Comparison of ENCODE assay signal across 14 cellular contexts in the genomic region with DNA sequence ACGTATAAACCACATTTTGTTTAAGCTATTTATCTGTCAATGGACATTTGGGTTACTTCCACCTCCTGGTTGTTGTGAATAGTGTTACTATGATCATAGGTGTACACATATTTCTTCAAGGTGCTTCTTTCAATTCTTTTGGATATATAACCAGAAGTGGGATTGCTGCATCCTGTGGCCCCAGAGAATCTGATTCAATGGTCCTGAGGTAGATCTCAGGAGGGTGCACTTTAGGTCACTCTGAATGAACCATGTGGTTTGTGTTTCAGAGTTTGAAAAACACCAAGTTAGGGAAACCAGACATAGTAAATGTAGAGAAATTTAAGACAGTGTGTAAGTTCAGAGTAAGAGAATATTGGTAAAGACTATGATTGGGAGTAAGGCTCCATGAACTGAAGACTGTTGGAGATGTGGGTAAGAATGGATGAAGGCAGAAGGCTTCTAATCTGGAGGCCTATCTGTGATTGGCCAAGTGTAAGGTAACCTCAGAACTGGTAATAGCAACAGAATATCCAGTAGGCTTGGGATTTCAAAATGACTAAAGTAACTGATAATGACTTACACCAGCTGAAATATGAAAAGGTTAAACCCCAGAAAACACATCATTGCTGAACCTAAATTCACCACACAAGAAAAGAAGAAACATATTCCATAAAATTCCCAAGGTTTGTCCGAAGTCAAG.
DNase-seq lines count a peak whose midpoint lies in the region; ATAC-seq, FAIRE-seq and TF ChIP-seq lines count a peak whose summit lies in the region.
"Had no signal": no experiment of that assay in that cellular context is flagged by ENCODE, and none has a peak within 500 bp of the region (broad histone marks: within the 10 kb centered on the region; RNA-seq: fewer than 3 reads in every experiment).

No MANE protein-coding gene starts in this region.

- ATAC-seq in activated CD4-positive, alpha-beta T cell treated with anti-CD3 and anti-CD28 coated beads for 36 hours, result peak; percentile 43
- ATAC-seq in GM21526 (IDR thresholded peaks at IDR 0.05; ENCODE audit: low FRiP score, unreplicated experiment) (peak; percentile 33), HG03066 (IDR thresholded peaks at IDR 0.05; ENCODE audit: low read depth, unreplicated experiment) (peak; percentile 35), GM12878 (peak; percentile 72)
- ATAC-seq: gastrocnemius medialis had no signal

- SMC1A ChIA-PET in GM12878 (lab: Charles Lee; ENCODE audit: uncharacterized antibody, unreplicated experiment), result interaction anchor here (0.5 to 2.1 kb wide), 7 partner anchors 10 to 68 kb away, joined by 3 to 5 read pairs (median 3); no protein-coding TSS in a partner anchor

- peaks cover 13% of the 10 kb centered on the region for H3K4me1 Mint-ChIP-seq in activated CD4-positive, alpha-beta T cell treated with anti-CD3 and anti-CD28 coated beads for 36 hours
- H3K4me1 Mint-ChIP-seq: nephron had no signal

- RAD21 ChIA-PET in GM12878 (lab: Charles Lee; ENCODE audit: unreplicated experiment), result interaction anchor here (0.6 to 2.0 kb wide), 4 partner anchors 15 to 234 kb away, joined by 3 to 5 read pairs (median 4); no protein-coding TSS in a partner anchor

- H3K9me3 Mint-ChIP-seq in activated CD4-positive, alpha-beta T cell treated with anti-CD3 and anti-CD28 coated beads for 36 hours (ENCODE audit: low read depth), result no peaks in the 10 kb centered on the region
- H3K9me3 Mint-ChIP-seq: nephron had no signal

- in situ Hi-C loops in GM12878 (cut with MboI), result no loop called here

- CTCF ChIA-PET in activated CD4-positive, alpha-beta T cell treated with anti-CD3 and anti-CD28 coated beads for 36 hours (lab: Charles Lee), result interaction anchor here (1.2 kb wide), 1 partner anchor 9 kb away, joined by 4 read pairs; no protein-coding TSS in a partner anchor
- CTCF ChIA-PET in GM12878 (lab: Yijun Ruan, JAX), result interaction anchor here (1.6 kb wide), 1 partner anchor 118 kb away, joined by 3 read pairs; no protein-coding TSS in a partner anchor

- H3K9ac ChIP-seq in GM12878 (ENCODE audit: control insufficient read depth, insufficient read depth, low read length), result no peak overlapping the region

- no peak overlapping the region for H3K4me3 Mint-ChIP-seq in activated CD4-positive, alpha-beta T cell treated with anti-CD3 and anti-CD28 coated beads for 36 hours
- H3K4me3 Mint-ChIP-seq: activated naive CD8-positive, alpha-beta T cell treated with anti-CD3 and anti-CD28 coated beads, Interleukin-2, amount 10 ng/mL, durations not matched to agents 7 days and 5 days; nephron had no signal

- TF ChIP-seq RAD21 in GM12878 (IDR thresholded peaks at IDR 0.05; ENCODE audit: insufficient read depth, low read depth, low read length), result no peak

- peak overlapping the region; percentile 34 for H3K27ac Mint-ChIP-seq in activated CD4-positive, alpha-beta T cell treated with anti-CD3 and anti-CD28 coated beads for 36 hours
- H3K27ac Mint-ChIP-seq: activated naive CD8-positive, alpha-beta T cell treated with anti-CD3 and anti-CD28 coated beads, Interleukin-2, amount 10 ng/mL, durations not matched to agents 7 days and 5 days; nephron had no signal

- no peaks in the 10 kb centered on the region for H3K9me3 ChIP-seq in GM12878 (replicated peaks; ENCODE audit: control insufficient read depth, insufficient read depth, low read length)
- H3K9me3 ChIP-seq in esophagus muscularis mucosa, result no peaks in the 10 kb centered on the region
- H3K9me3 ChIP-seq: gastrocnemius medialis had no signal

- no peaks in the 10 kb centered on the region for H4K20me1 ChIP-seq in GM12878 (ENCODE audit: control insufficient read depth, insufficient read depth)

- no TSS peak for BruUV-seq in GM12878 (replicated peaks; lab: Mats Ljungman, UMichigan)

- H3K4me3 ChIP-seq in GM12878, result no peak overlapping the region
- H3K4me3 ChIP-seq in esophagus muscularis mucosa, result no peak overlapping the region
- H3K4me3 ChIP-seq: gastrocnemius medialis, smooth muscle cell had no signal

- no peak for DNase-seq in activated CD4-positive, alpha-beta T cell treated with anti-CD3 and anti-CD28 coated beads for 36 hours
- DNase-seq in activated CD4-positive, alpha-beta T cell treated with anti-CD3 and anti-CD28 coated beads for 48 hours, result no peak
- DNase-seq in GM12878 (ENCODE audit: low read depth, low spot score) (no peak), NCI-H69 (lab: John Stamatoyannopoulos, UW) (no peak), esophagus muscularis mucosa (ENCODE audit: extremely low spot score) (no peak), NK-92 (lab: John Stamatoyannopoulos, UW; ENCODE audit: unreplicated experiment) (no peak)
- DNase-seq: 8988T; activated naive CD8-positive, alpha-beta T cell treated with anti-CD3 and anti-CD28 coated beads, Interleukin-2, amount 10 ng/mL, durations not matched to agents 7 days and 5 days; Calu3; gastrocnemius medialis had no signal

- POLR2A ChIA-PET in activated CD4-positive, alpha-beta T cell treated with anti-CD3 and anti-CD28 coated beads for 36 hours (lab: Charles Lee), result no interaction called here
- POLR2A ChIA-PET in GM12878 (lab: Charles Lee), result no interaction called here

- H3K27me3 Mint-ChIP-seq in activated CD4-positive, alpha-beta T cell treated with anti-CD3 and anti-CD28 coated beads for 36 hours, result no peaks in the 10 kb centered on the region
- H3K27me3 Mint-ChIP-seq: activated naive CD8-positive, alpha-beta T cell treated with anti-CD3 and anti-CD28 coated beads, Interleukin-2, amount 10 ng/mL, durations not matched to agents 7 days and 5 days had no signal

- peak; percentile 27 for FAIRE-seq in GM12878 (lab: Jason Lieb, UNC)

- peaks cover 56% of the 10 kb centered on the region for H3K36me3 Mint-ChIP-seq in activated CD4-positive, alpha-beta T cell treated with anti-CD3 and anti-CD28 coated beads for 36 hours (ENCODE audit: low read depth)

- TF ChIP-seq POLR2A in GM12878 (IDR thresholded peaks at IDR 0.05; ENCODE audit: low read depth, low read length), result no peak
- no peak for TF ChIP-seq POLR2A in esophagus muscularis mucosa (IDR thresholded peaks at IDR 0.05; ENCODE audit: low read depth)

- H3K27me3 ChIP-seq in GM12878 (replicated peaks in 1 of 2; ENCODE audit: control insufficient read depth in 2 of 2, insufficient read depth in 2 of 2, low read length in 1 of 2) (no peaks in the 10 kb centered on the region), esophagus muscularis mucosa (no peaks in the 10 kb centered on the region)
- H3K27me3 ChIP-seq: gastrocnemius medialis had no signal

- H3K79me2 ChIP-seq in GM12878 (ENCODE audit: control insufficient read depth, insufficient read depth, low read length), result no peaks in the 10 kb centered on the region

- TF ChIP-seq CTCF in GM12878 (IDR thresholded peaks at IDR 0.05 in 2 of 3, conservative IDR thresholded peaks at IDR 0.05 in 1 of 3; ENCODE audit: control insufficient read depth in 2 of 3, extremely low read depth in 1 of 3, insufficient read depth in 1 of 3, low read depth in 3 of 3, low read length in 3 of 3) (no peak), esophagus muscularis mucosa (IDR thresholded peaks at IDR 0.05) (no peak)

- 94% methylated on average over 2 of the region's 2 CpGs for WGBS in GM12878 (ENCODE audit: insufficient coverage, insufficient replicate concordance, low lambda C conversion rate, missing lambda C conversion rate)
- WGBS in esophagus muscularis mucosa, result 95% methylated on average over 2 of the region's 2 CpGs

- peak overlapping the region; percentile 11; the same call in 1 of the 2 replicates for H3K4me2 ChIP-seq in GM12878 (ENCODE audit: control insufficient read depth, insufficient read depth)
- H3K4me2 ChIP-seq: smooth muscle cell had no signal

- peaks cover 3 to 4% of the 10 kb centered on the region in 2 experiments; a peak in 3 of 4 replicates for H3K36me3 ChIP-seq in GM12878 (ENCODE audit: control insufficient read depth in 2 of 2, insufficient read depth in 2 of 2, low read length in 1 of 2)
- H3K36me3 ChIP-seq in esophagus muscularis mucosa, result peaks cover 0 to 27% (median 13%) of the 10 kb centered on the region in 4 donors

- H2AFZ ChIP-seq in GM12878 (ENCODE audit: control insufficient read depth, low read depth, low read length), result no peak overlapping the region

- TF ChIP-seq EP300 in GM12878 (IDR thresholded peaks at IDR 0.05; ENCODE audit: borderline replicate concordance in 1 of 2, control insufficient read depth in 1 of 2, low read depth in 2 of 2, low read length in 2 of 2) (no peak), esophagus muscularis mucosa (IDR thresholded peaks at IDR 0.05) (no peak)

- H3K27ac ChIP-seq in GM12878 (ENCODE audit: control insufficient read depth, insufficient read depth) (peak overlapping the region; percentile 38; the same call in 1 of the 2 replicates), esophagus muscularis mucosa (replicated peaks in 1 of 4) (no peak overlapping the region)
- H3K27ac ChIP-seq: gastrocnemius medialis had no signal

- H3K4me1 ChIP-seq in GM12878 (ENCODE audit: control insufficient read depth, insufficient read depth, low read length) (peaks cover 12% of the 10 kb centered on the region), esophagus muscularis mucosa (no peaks in the 10 kb centered on the region)
- H3K4me1 ChIP-seq: gastrocnemius medialis had no signal

- intact Hi-C loops in activated CD4-positive, alpha-beta T cell treated with anti-CD3 and anti-CD28 coated beads for 36 hours (cut with DNase I, micrococcal nuclease), result no loop called here
- intact Hi-C loops in GM12878 (cut with micrococcal nuclease; ENCODE audit: unreplicated experiment), result loop anchor here (5.0 kb wide), 1 partner anchor 132 kb away; no protein-coding TSS in a partner anchor
- intact Hi-C loops in esophagus muscularis mucosa (cut with DNase I), result no loop called here

TF ChIP-seq in GM12878, 131 proteins besides CTCF, POLR2A, EP300 and RAD21 (continues in another document):
- TF ChIP-seq HDAC2 (IDR thresholded peaks at IDR 0.05), result no peak
- no peak for TF ChIP-seq ATF7 (IDR thresholded peaks at IDR 0.05; ENCODE audit: low read depth)
- TF ChIP-seq MYB (IDR thresholded peaks at IDR 0.05; ENCODE audit: borderline replicate concordance, low read depth, low read length), result no peak
- no peak for TF ChIP-seq SMAD5 (IDR thresholded peaks at IDR 0.05; ENCODE audit: low read depth)
- TF ChIP-seq MYC (IDR thresholded peaks at IDR 0.05; ENCODE audit: insufficient read depth, insufficient read length, insufficient replicate concordance, low read length, severe bottlenecking), result no peak
- TF ChIP-seq DPF2 (IDR thresholded peaks at IDR 0.05), result no peak
- TF ChIP-seq, protein P1, sequence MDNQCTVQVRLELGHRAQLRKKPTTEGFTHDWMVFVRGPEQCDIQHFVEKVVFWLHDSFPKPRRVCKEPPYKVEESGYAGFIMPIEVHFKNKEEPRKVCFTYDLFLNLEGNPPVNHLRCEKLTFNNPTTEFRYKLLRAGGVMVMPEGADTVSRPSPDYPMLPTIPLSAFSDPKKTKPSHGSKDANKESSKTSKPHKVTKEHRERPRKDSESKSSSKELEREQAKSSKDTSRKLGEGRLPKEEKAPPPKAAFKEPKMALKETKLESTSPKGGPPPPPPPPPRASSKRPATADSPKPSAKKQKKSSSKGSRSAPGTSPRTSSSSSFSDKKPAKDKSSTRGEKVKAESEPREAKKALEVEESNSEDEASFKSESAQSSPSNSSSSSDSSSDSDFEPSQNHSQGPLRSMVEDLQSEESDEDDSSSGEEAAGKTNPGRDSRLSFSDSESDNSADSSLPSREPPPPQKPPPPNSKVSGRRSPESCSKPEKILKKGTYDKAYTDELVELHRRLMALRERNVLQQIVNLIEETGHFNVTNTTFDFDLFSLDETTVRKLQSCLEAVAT (IDR thresholded peaks at IDR 0.05), result no peak
